Comparison of ENCODE assay signal across 8 cellular contexts in genomic region chr1:227886993-227887696, GRCh38.
DNase-seq lines count a peak whose midpoint lies in the region; FAIRE-seq and TF ChIP-seq lines count a peak whose summit lies in the region.

No MANE protein-coding gene starts in this region.

- H3K27ac Mint-ChIP-seq in endothelial cell (ENCODE audit: unreplicated experiment), result no peak overlapping the region

- H3K27me3 Mint-ChIP-seq in endothelial cell (ENCODE audit: unreplicated experiment), result peaks cover 7% of the 10 kb centered on the region

- H3K9ac ChIP-seq in SK-N-MC (ENCODE audit: insufficient read length) (no peak overlapping the region), mucosa of stomach (ENCODE audit: low read length) (peak overlapping the region; percentile 57)

- H3K9me3 ChIP-seq in SK-N-MC (ENCODE audit: low read depth, low read length) (no peaks in the 10 kb centered on the region), mucosa of stomach (ENCODE audit: control insufficient read depth, low read length) (no peaks in the 10 kb centered on the region), uterus (no peaks in the 10 kb centered on the region)

- H3K4me1 ChIP-seq in mucosa of stomach (ENCODE audit: control insufficient read depth, insufficient read depth, low read length), result peaks cover 15% of the 10 kb centered on the region
- peaks cover 14 to 19% of the 10 kb centered on the region in 2 donors for H3K4me1 ChIP-seq in uterus

- no peaks in the 10 kb centered on the region for H3K4me1 Mint-ChIP-seq in endothelial cell (ENCODE audit: unreplicated experiment)

- TF ChIP-seq CTCF in D721Med (IDR thresholded peaks at IDR 0.05; ENCODE audit: insufficient read depth, missing control alignments) (no peak), endothelial cell (IDR thresholded peaks at IDR 0.05; ENCODE audit: unreplicated experiment) (no peak), uterus (IDR thresholded peaks at IDR 0.05) (no peak)

- intact Hi-C loops in uterus (cut with DNase I; ENCODE audit: low total_unique reads), result no loop called here

- H3K36me3 Mint-ChIP-seq in endothelial cell (ENCODE audit: low read depth, unreplicated experiment), result peaks cover 3% of the 10 kb centered on the region

- H3K27ac ChIP-seq in SK-N-MC (peak overlapping the region; percentile 60; the same call in 1 of the 2 replicates), uterus (peak overlapping the region; percentile 86 to 93)

- DNase-seq in D721Med (ENCODE audit: insufficient read length, low spot score) (peak; percentile 15), SK-N-MC (ENCODE audit: low read depth, low spot score) (no peak), endothelial cell (ENCODE audit: low spot score) (peak; percentile 44), uterus (peak; percentile 64 to 78), urothelium cell line (ENCODE audit: low spot score) (no peak), hippocampal formation (lab: John Stamatoyannopoulos, UW) (no peak), HPDE6-E6E7 (ENCODE audit: extremely low spot score) (no peak)

- H3K27me3 ChIP-seq in mucosa of stomach (ENCODE audit: control insufficient read depth, insufficient read depth, low read length) (no peaks in the 10 kb centered on the region), uterus (no peaks in the 10 kb centered on the region)

- H3K9me3 Mint-ChIP-seq in endothelial cell (ENCODE audit: unreplicated experiment), result no peaks in the 10 kb centered on the region

- H3K4me3 ChIP-seq in SK-N-MC (peak overlapping the region; percentile 47), mucosa of stomach (ENCODE audit: low read length) (no peak overlapping the region), uterus (peak overlapping the region; percentile 33 to 39)

- no peak for TF ChIP-seq POLR2A in uterus (IDR thresholded peaks at IDR 0.05)

- H3K36me3 ChIP-seq in SK-N-MC (ENCODE audit: insufficient read depth, low read length) (no peaks in the 10 kb centered on the region), mucosa of stomach (ENCODE audit: control insufficient read depth, insufficient read depth, low read length) (no peaks in the 10 kb centered on the region), uterus (no peaks in the 10 kb centered on the region)

- FAIRE-seq in D721Med (lab: Jason Lieb, UNC) (no peak), urothelium cell line (lab: Jason Lieb, UNC) (no peak)

- no peak overlapping the region for H3K4me3 Mint-ChIP-seq in endothelial cell (ENCODE audit: unreplicated experiment)

Comparison
In these comparisons a context has a peak if more than half of its experiments do, and no peak if none do; other contexts are left out.
1. DNase-seq: peak in D721Med (single experiment), endothelial cell (single experiment) and uterus (2 of 2); none in SK-N-MC (single experiment), urothelium cell line (single experiment), hippocampal formation (0 of 2) and HPDE6-E6E7 (single experiment).